In genomic region chr6:170584181-170584953, GRCh38 we compare ENCODE assay signal across 8 cellular contexts. TPM values are rescaled to one million over a fixed set of nuclear protein-coding genes. Genes with fewer than 3 reads are reported as not detected.
A peak's percentile ranks its signal among the peaks of the same experiment; 100 is the strongest.
DNase-seq lines count a peak whose midpoint lies in the region; ATAC-seq and TF ChIP-seq lines count a peak whose summit lies in the region.

A gene with protein sequence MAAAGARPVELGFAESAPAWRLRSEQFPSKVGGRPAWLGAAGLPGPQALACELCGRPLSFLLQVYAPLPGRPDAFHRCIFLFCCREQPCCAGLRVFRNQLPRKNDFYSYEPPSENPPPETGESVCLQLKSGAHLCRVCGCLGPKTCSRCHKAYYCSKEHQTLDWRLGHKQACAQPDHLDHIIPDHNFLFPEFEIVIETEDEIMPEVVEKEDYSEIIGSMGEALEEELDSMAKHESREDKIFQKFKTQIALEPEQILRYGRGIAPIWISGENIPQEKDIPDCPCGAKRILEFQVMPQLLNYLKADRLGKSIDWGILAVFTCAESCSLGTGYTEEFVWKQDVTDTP (minus strand): TSS chr6:170584637. CDS start chr6:170584581, 56 bp downstream.

- no peak for TF ChIP-seq CTCF in kidney epithelial cell (IDR thresholded peaks at IDR 0.05; ENCODE audit: insufficient read depth, low read length, poor library complexity, severe bottlenecking)

- peak within 1 kb of the TSS; percentile 84 for H3K4me3 ChIP-seq in kidney epithelial cell (ENCODE audit: low read depth, low read length)

- DNase-seq in AG20443 (ENCODE audit: low spot score) = peak; percentile 98
- peak; percentile 87 for DNase-seq in NCI-H460 (ENCODE audit: extremely low read depth, low read depth)
- peak; percentile 86 for DNase-seq in activated CD4-positive, alpha-beta T cell treated with anti-CD3 and anti-CD28 coated beads for 1 hour
- peak; percentile 94 for DNase-seq in cerebellum (ENCODE audit: low spot score)
- DNase-seq in kidney epithelial cell (ENCODE audit: low read depth) = peak; percentile 72
- peak; percentile 88 to 89 for DNase-seq in stimulated activated CD4-positive, alpha-beta T cell treated with anti-CD3 and anti-CD28 coated beads, Interleukin-15, amount 100 ng/mL, for 48 hours (ENCODE audit: low read depth in 2 of 2)

- peak; percentile 92 for TF ChIP-seq POLR2A in GM19099 (IDR thresholded peaks at IDR 0.05; ENCODE audit: extremely low read depth, insufficient read length, low read depth)

- no peaks in the 10 kb centered on the region for H3K36me3 ChIP-seq in kidney epithelial cell (ENCODE audit: control insufficient read depth, insufficient read depth, low read length)

- H3K27me3 ChIP-seq in kidney epithelial cell (ENCODE audit: control insufficient read depth, insufficient read depth, low read length) = no peaks in the 10 kb centered on the region

- ATAC-seq in HG03432 (IDR thresholded peaks at IDR 0.05; ENCODE audit: unreplicated experiment) = peak; percentile 98

RNA-seq across cellular contexts. Expression of the gene that starts here (rescaled TPM):
- total RNA-seq in NCI-H460 (2014; rRNA removed; shearing (Covaris generic)) = 119 and 140 TPM in 2 replicates
- 119 and 177 TPM in 2 replicates for polyA plus RNA-seq in NCI-H460 (2014; cell fraction: nucleus; rRNA removed)
- total RNA-seq in cerebellum (37.9 TPM), kidney epithelial cell (127 TPM in 2 replicates)

Comparison
In these comparisons a context has a peak if more than half of its experiments do, and no peak if none do; other contexts are left out.
1. Peak in every context shown above with its lines: DNase-seq, ATAC-seq and H3K4me3 ChIP-seq.